Comparison of ENCODE assay signal across 10 cellular contexts in the genomic region with DNA sequence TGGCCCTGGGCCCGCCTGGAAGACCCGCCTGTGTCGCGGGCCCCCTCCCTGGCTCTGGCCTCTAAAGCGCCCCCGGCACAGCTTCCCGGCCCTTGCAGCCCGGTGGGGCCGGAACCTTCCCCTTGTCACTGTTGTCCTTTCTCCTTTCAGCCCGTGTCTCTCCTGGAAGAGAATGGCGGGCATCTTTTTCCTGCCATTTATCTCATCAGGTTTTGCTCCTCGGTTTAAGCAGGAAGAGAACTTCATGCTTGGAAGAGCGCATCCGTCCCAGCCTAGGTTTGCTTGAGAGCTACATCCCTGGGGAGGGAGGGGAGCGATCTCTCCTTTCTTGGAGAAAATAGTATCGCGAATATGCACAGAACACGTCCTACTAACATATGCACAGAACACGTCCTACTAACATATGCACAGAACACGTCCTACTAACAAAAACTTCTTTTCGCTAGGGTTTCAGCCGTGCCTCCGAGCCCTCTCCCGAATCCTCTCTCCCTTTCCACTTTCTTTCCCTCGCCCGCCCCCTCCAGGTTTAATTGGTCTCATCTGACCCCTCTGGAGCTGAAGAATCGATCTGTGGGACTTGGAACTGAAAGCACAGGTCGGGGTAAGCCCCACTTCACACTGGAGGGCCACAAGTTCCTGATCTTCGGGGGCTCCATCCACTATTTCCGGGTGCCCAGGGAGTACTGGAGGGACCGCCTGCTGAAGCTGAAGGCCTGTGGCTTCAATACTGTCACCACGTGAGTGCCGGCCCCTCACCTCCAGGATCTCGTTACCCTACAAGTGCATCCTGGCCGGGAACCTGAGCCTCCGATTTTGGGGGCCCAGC. TPM values are rescaled to one million over a fixed set of nuclear protein-coding genes. Genes with fewer than 3 reads are reported as not detected.
DNase-seq lines count a peak whose midpoint lies in the region; ATAC-seq, FAIRE-seq and TF ChIP-seq lines count a peak whose summit lies in the region.
"Had no signal": no experiment of that assay in that cellular context is flagged by ENCODE, and none has a peak within 500 bp of the region (broad histone marks: within the 10 kb centered on the region; RNA-seq: fewer than 3 reads in every experiment).

No MANE protein-coding gene starts in this region.

- no peak overlapping the region for H2AFZ ChIP-seq in HepG2 (ENCODE audit: low read length)

- H3K4me1 ChIP-seq in HepG2 (ENCODE audit: insufficient read depth, low read length) (peaks cover 9% of the 10 kb centered on the region), right lobe of liver (peaks cover 0 to 14% (median 0%) of the 10 kb centered on the region in 4 donors), mesendoderm (ENCODE audit: control insufficient read depth, low read depth, low read length) (peaks cover 2% of the 10 kb centered on the region)

- H3K23ac ChIP-seq in mesendoderm (ENCODE audit: low read length) = no peak overlapping the region

- no peak for TF ChIP-seq POLR2A in HepG2 (IDR thresholded peaks at IDR 0.05; ENCODE audit: insufficient read depth in 1 of 2, low read depth in 2 of 2, low read length in 2 of 2)
- no peak for TF ChIP-seq POLR2A in right lobe of liver (IDR thresholded peaks at IDR 0.05)

- FAIRE-seq in HepG2 (lab: Jason Lieb, UNC) = no peak
- FAIRE-seq: endometrium had no signal

- in situ Hi-C loops in HepG2 (cut with HindIII; ENCODE audit: extremely low pct_ligation_motif_present, low pct_unique_long_range_greater_than_20kb) = no loop called here

- no peak overlapping the region for H3K27ac ChIP-seq in HepG2 (ENCODE audit: extremely low read length, insufficient read depth, low read length)
- no peak overlapping the region for H3K27ac ChIP-seq in right lobe of liver
- H3K27ac ChIP-seq in mesendoderm (ENCODE audit: low read depth, low read length) = no peak overlapping the region

- peak overlapping the region in 3 of 5 experiments; percentile 13 to 36 (median 25) for H3K27ac Mint-ChIP-seq in brain

- CTCF ChIA-PET in HepG2 (lab: Yijun Ruan, JAX; ENCODE audit: low intra/inter-chr PET ratio, low total read pairs) = no interaction called here

- ATAC-seq in HepG2 (no peak), right lobe of liver (no peak)

- H3K79me2 ChIP-seq in HepG2 (ENCODE audit: insufficient read depth, low read length) (no peaks in the 10 kb centered on the region), mesendoderm (ENCODE audit: control insufficient read depth, insufficient read depth, low read length) (peaks cover 6% of the 10 kb centered on the region)

- H3K27me3 ChIP-seq in HepG2 (ENCODE audit: control insufficient read depth in 1 of 2, insufficient read depth in 2 of 2, low read length in 2 of 2) (peaks cover 6 to 69% of the 10 kb centered on the region in 2 experiments), right lobe of liver (peaks cover 5 to 24% of the 10 kb centered on the region in 2 donors), mesendoderm (ENCODE audit: insufficient read depth, low read length, poor library complexity) (no peaks in the 10 kb centered on the region)

- no peak overlapping the region for H2AK5ac ChIP-seq in mesendoderm (ENCODE audit: low read length)

- peak overlapping the region; percentile 92 for H3K56ac ChIP-seq in mesendoderm (ENCODE audit: low read length)

- no peak for TF ChIP-seq RAD21 in HepG2 (CRISPR knock-in tag; IDR thresholded peaks at IDR 0.05)

- no peak overlapping the region for H2BK120ac ChIP-seq in mesendoderm (ENCODE audit: low read depth, low read length)

- peaks cover 31% of the 10 kb centered on the region for H3K4me1 Mint-ChIP-seq in brain

- H4K20me1 ChIP-seq in HepG2 (ENCODE audit: insufficient read depth, low read length) = no peaks in the 10 kb centered on the region

- POLR2A ChIA-PET in HepG2 (lab: Yijun Ruan, JAX) = no interaction called here

- TF ChIP-seq EP300 in HepG2 (IDR thresholded peaks at IDR 0.05; ENCODE audit: low read depth in 2 of 2, low read length in 2 of 2) (no peak), HepG2 (CRISPR knock-in tag; IDR thresholded peaks at IDR 0.05; ENCODE audit: borderline replicate concordance) (no peak)

- H3K18ac ChIP-seq in mesendoderm (ENCODE audit: low read length) = no peak overlapping the region

- H3K4me3 ChIP-seq in HepG2 (replicated peaks in 1 of 3; ENCODE audit: insufficient read depth in 1 of 3, low read depth in 2 of 3, low read length in 3 of 3) (no peak overlapping the region), right lobe of liver (no peak overlapping the region), mesendoderm (ENCODE audit: low read length) (peak overlapping the region; percentile 17)

- no peaks in the 10 kb centered on the region for H3K36me3 Mint-ChIP-seq in brain

- H3K9ac ChIP-seq in HepG2 (ENCODE audit: insufficient read depth, low read depth, low read length) (no peak overlapping the region), mesendoderm (ENCODE audit: low read length) (peak overlapping the region; percentile 78)

- H3K4ac ChIP-seq in mesendoderm (ENCODE audit: low read depth, low read length) = no peak overlapping the region

- no peaks in the 10 kb centered on the region for H3K79me1 ChIP-seq in mesendoderm (ENCODE audit: low read length)

- H3K36me3 ChIP-seq in HepG2 (replicated peaks in 1 of 2; ENCODE audit: control insufficient read depth in 1 of 2, insufficient read depth in 2 of 2, low read length in 2 of 2) (no peaks in the 10 kb centered on the region), right lobe of liver (no peaks in the 10 kb centered on the region), mesendoderm (ENCODE audit: control insufficient read depth, insufficient read depth, low read length) (no peaks in the 10 kb centered on the region)

- peak overlapping the region; percentile 85 to 88 (median 88) for H3K4me3 Mint-ChIP-seq in brain

- DNase-seq in HepG2 (ENCODE audit: low spot score) (no peak), right lobe of liver (no peak), mesendoderm (peak; percentile 75), glomerular visceral epithelial cell (ENCODE audit: extremely low spot score) (no peak), NCI-H82 treated with DMSO at 0.1 percent for 48 hours (lab: John Stamatoyannopoulos, UW; ENCODE audit: unreplicated experiment) (no peak), NCI-H748 (lab: John Stamatoyannopoulos, UW; ENCODE audit: unreplicated experiment) (no peak)
- DNase-seq in stimulated activated CD4-positive, alpha-beta T cell treated with anti-CD3 and anti-CD28 coated beads, Interleukin-1b, Interleukin-23, amount 100 ng/mL, for 48 hours = no peak

- intact Hi-C loops in HepG2 (cut with micrococcal nuclease; ENCODE audit: unreplicated experiment) (no loop called here), right lobe of liver (cut with DNase I) (no loop called here)

- no peak overlapping the region for H2BK15ac ChIP-seq in mesendoderm (replicated peaks; ENCODE audit: low read depth)

- no peak overlapping the region for H4K5ac ChIP-seq in mesendoderm (ENCODE audit: low read length)

- H3K9me3 ChIP-seq in HepG2 (ENCODE audit: low read length) (no peaks in the 10 kb centered on the region), right lobe of liver (no peaks in the 10 kb centered on the region)

- H3K4me2 ChIP-seq in HepG2 (ENCODE audit: low read depth, low read length) (no peak overlapping the region), mesendoderm (ENCODE audit: low read length) (peak overlapping the region; percentile 63)

- peaks cover 0 to 13% (median 11%) of the 10 kb centered on the region in 5 experiments for H3K9me3 Mint-ChIP-seq in brain

- no TSS peak for BruUV-seq in HepG2 (replicated peaks; lab: Mats Ljungman, UMichigan)

- WGBS in HepG2 (ENCODE audit: low lambda C conversion rate) = 34% methylated on average over 34 of the region's 36 CpGs
- WGBS in right lobe of liver (ENCODE audit: insufficient coverage, low coverage, low lambda C conversion rate, missing lambda C conversion rate) = 19% methylated on average over 30 of the region's 36 CpGs
- no CpG with 5 or more reads among the region's 36 CpGs for WGBS in mesendoderm (ENCODE audit: extremely low coverage, insufficient coverage, low lambda C conversion rate)

- no peak for TF ChIP-seq CTCF in HepG2 (CRISPR knock-in tag; IDR thresholded peaks at IDR 0.05)
- TF ChIP-seq CTCF in right lobe of liver (IDR thresholded peaks at IDR 0.05) = no peak
- no peak for TF ChIP-seq CTCF in brain (conservative IDR thresholded peaks at IDR 0.05)

- no peak overlapping the region for H4K8ac ChIP-seq in mesendoderm (ENCODE audit: low read depth, low read length)

- peaks cover 85% of the 10 kb centered on the region for H3K27me3 Mint-ChIP-seq in brain

- H2BK5ac ChIP-seq in mesendoderm (ENCODE audit: low read length) = no peak overlapping the region

RNA-seq across cellular contexts. Expression of a gene that starts 1.2 kb away (rescaled TPM):
- total RNA-seq in HepG2 (2016; rRNA removed; fragmentation: Illumina TruSeq; extraction: Trizol) = not detected in 2 replicates
- not detected in 2 replicates for total RNA-seq in HepG2 (2016; cell fraction: cytosol; rRNA removed; fragmentation: Illumina TruSeq; extraction: Trizol; ENCODE audit: low read depth)
- not detected in 2 replicates for total RNA-seq in HepG2 (2016; cell fraction: insoluble cytoplasmic fraction; rRNA removed; fragmentation: Illumina TruSeq; extraction: Trizol)
- not detected in 2 replicates for total RNA-seq in HepG2 (2016; cell fraction: membrane; rRNA removed; fragmentation: Illumina TruSeq; extraction: Trizol)
- total RNA-seq in HepG2 (2016; cell fraction: nucleus; rRNA removed; fragmentation: Illumina TruSeq; extraction: Trizol) = not detected in 2 replicates
- polyA plus RNA-seq in HepG2 (2011; rRNA removed) = not detected in 2 replicates
- polyA plus RNA-seq in HepG2 (2011; cell fraction: cytosol; rRNA removed) = not detected in 2 replicates
- not detected in 2 replicates for polyA plus RNA-seq in HepG2 (2011; cell fraction: nucleus; rRNA removed)
- not detected in 2 replicates for polyA plus RNA-seq in HepG2 (2012)
- not detected in 2 replicates for polyA plus RNA-seq in HepG2 (2016; cell fraction: cytosol; fragmentation: Illumina TruSeq; extraction: Trizol; ENCODE audit: low read depth)
- not detected in 2 replicates for polyA plus RNA-seq in HepG2 (2016; cell fraction: insoluble cytoplasmic fraction; fragmentation: Illumina TruSeq; extraction: Trizol; ENCODE audit: low read depth)
- polyA plus RNA-seq in HepG2 (2016; cell fraction: membrane; fragmentation: Illumina TruSeq; extraction: Trizol; ENCODE audit: low read depth) = not detected in 2 replicates
- polyA plus RNA-seq in HepG2 (2016; cell fraction: nucleus; fragmentation: Illumina TruSeq; extraction: Trizol; ENCODE audit: insufficient read depth, low read depth) = not detected in 2 replicates
- polyA minus RNA-seq in HepG2 (2011; rRNA and poly(A)+ RNA removed; ENCODE audit: low replicate concordance) = not detected in 2 replicates
- polyA minus RNA-seq in HepG2 (2011; cell fraction: cytosol; rRNA and poly(A)+ RNA removed) = not detected in 2 replicates
- not detected in 2 replicates for polyA minus RNA-seq in HepG2 (2011; cell fraction: nucleus; rRNA and poly(A)+ RNA removed)
- total RNA-seq in right lobe of liver = not detected
- 8.0 TPM for polyA plus RNA-seq in brain (ENCODE audit: insufficient read depth, low read depth, low replicate concordance)
- polyA plus RNA-seq in mesendoderm (2013, experiment 1 of 2) = 11.5 TPM
- polyA plus RNA-seq in mesendoderm (2013, experiment 2 of 2) = 12.2 TPM
- total RNA-seq: mesenteric fat pad had no signal

RNA-seq across cellular contexts. Expression of a gene that starts 24.0 kb away (rescaled TPM):
- 16.1 and 20.3 TPM in 2 replicates for total RNA-seq in HepG2 (2016; rRNA removed; fragmentation: Illumina TruSeq; extraction: Trizol)
- total RNA-seq in HepG2 (2016; cell fraction: cytosol; rRNA removed; fragmentation: Illumina TruSeq; extraction: Trizol; ENCODE audit: low read depth) = 3.4 and 4.1 TPM in 2 replicates
- 17.3 and 20.9 TPM in 2 replicates for total RNA-seq in HepG2 (2016; cell fraction: insoluble cytoplasmic fraction; rRNA removed; fragmentation: Illumina TruSeq; extraction: Trizol)
- 6.2 and 6.5 TPM in 2 replicates for total RNA-seq in HepG2 (2016; cell fraction: membrane; rRNA removed; fragmentation: Illumina TruSeq; extraction: Trizol)
- total RNA-seq in HepG2 (2016; cell fraction: nucleus; rRNA removed; fragmentation: Illumina TruSeq; extraction: Trizol) = 26.6 and 27.7 TPM in 2 replicates
- 13.5 and 15.0 TPM in 2 replicates for polyA plus RNA-seq in HepG2 (2011; rRNA removed)
- 7.3 and 8.8 TPM in 2 replicates for polyA plus RNA-seq in HepG2 (2011; cell fraction: cytosol; rRNA removed)
- polyA plus RNA-seq in HepG2 (2011; cell fraction: nucleus; rRNA removed) = 60.4 and 65.1 TPM in 2 replicates
- polyA plus RNA-seq in HepG2 (2012) = 9.7 and 10.7 TPM in 2 replicates
- 1.4 and 1.9 TPM in 2 replicates for polyA plus RNA-seq in HepG2 (2016; cell fraction: cytosol; fragmentation: Illumina TruSeq; extraction: Trizol; ENCODE audit: low read depth)
- 13.8 and 14.4 TPM in 2 replicates for polyA plus RNA-seq in HepG2 (2016; cell fraction: insoluble cytoplasmic fraction; fragmentation: Illumina TruSeq; extraction: Trizol; ENCODE audit: low read depth)
- polyA plus RNA-seq in HepG2 (2016; cell fraction: membrane; fragmentation: Illumina TruSeq; extraction: Trizol; ENCODE audit: low read depth) = 3.5 and 4.0 TPM in 2 replicates
- polyA plus RNA-seq in HepG2 (2016; cell fraction: nucleus; fragmentation: Illumina TruSeq; extraction: Trizol; ENCODE audit: insufficient read depth, low read depth) = 54.0 and 56.7 TPM in 2 replicates
- polyA minus RNA-seq in HepG2 (2011; rRNA and poly(A)+ RNA removed; ENCODE audit: low replicate concordance) = 6.4 and 13.2 TPM in 2 replicates
- 4.3 and 4.6 TPM in 2 replicates for polyA minus RNA-seq in HepG2 (2011; cell fraction: cytosol; rRNA and poly(A)+ RNA removed)
- polyA minus RNA-seq in HepG2 (2011; cell fraction: nucleus; rRNA and poly(A)+ RNA removed) = 30.1 and 33.6 TPM in 2 replicates
- total RNA-seq in right lobe of liver = 10 to 100 TPM; 19.1 to 28.3 (median 24.4) TPM
- 16.6 TPM for polyA plus RNA-seq in brain (ENCODE audit: insufficient read depth, low read depth, low replicate concordance)
- 13.5 TPM for polyA plus RNA-seq in mesendoderm (2013, experiment 1 of 2)
- polyA plus RNA-seq in mesendoderm (2013, experiment 2 of 2) = 14.4 TPM

RNA-seq across cellular contexts. Expression of a gene that starts 24.2 kb away (rescaled TPM):
- total RNA-seq in HepG2 (2016; rRNA removed; fragmentation: Illumina TruSeq; extraction: Trizol) (87.6 and 124 TPM in 2 replicates), right lobe of liver (10 to 100 TPM; 11.7 to 39.2 (median 20.6) TPM)
- total RNA-seq in HepG2 (2016; cell fraction: cytosol; rRNA removed; fragmentation: Illumina TruSeq; extraction: Trizol; ENCODE audit: low read depth) = 27.7 and 28.2 TPM in 2 replicates
- 85.6 and 131 TPM in 2 replicates for total RNA-seq in HepG2 (2016; cell fraction: insoluble cytoplasmic fraction; rRNA removed; fragmentation: Illumina TruSeq; extraction: Trizol)
- total RNA-seq in HepG2 (2016; cell fraction: membrane; rRNA removed; fragmentation: Illumina TruSeq; extraction: Trizol) = 30.8 and 33.6 TPM in 2 replicates
- 36.1 and 37.9 TPM in 2 replicates for total RNA-seq in HepG2 (2016; cell fraction: nucleus; rRNA removed; fragmentation: Illumina TruSeq; extraction: Trizol)
- polyA plus RNA-seq in HepG2 (2011; rRNA removed) (36.1 and 42.9 TPM in 2 replicates), brain (ENCODE audit: insufficient read depth, low read depth, low replicate concordance) (97.6 TPM)
- polyA plus RNA-seq in HepG2 (2011; cell fraction: cytosol; rRNA removed) = 26.4 and 34.6 TPM in 2 replicates
- 36.2 and 44.1 TPM in 2 replicates for polyA plus RNA-seq in HepG2 (2011; cell fraction: nucleus; rRNA removed)
- 37.8 and 41.8 TPM in 2 replicates for polyA plus RNA-seq in HepG2 (2012)
- 16.9 and 21.6 TPM in 2 replicates for polyA plus RNA-seq in HepG2 (2016; cell fraction: cytosol; fragmentation: Illumina TruSeq; extraction: Trizol; ENCODE audit: low read depth)
- 112 and 113 TPM in 2 replicates for polyA plus RNA-seq in HepG2 (2016; cell fraction: insoluble cytoplasmic fraction; fragmentation: Illumina TruSeq; extraction: Trizol; ENCODE audit: low read depth)
- 19.0 and 24.5 TPM in 2 replicates for polyA plus RNA-seq in HepG2 (2016; cell fraction: membrane; fragmentation: Illumina TruSeq; extraction: Trizol; ENCODE audit: low read depth)
- 55.9 and 59.2 TPM in 2 replicates for polyA plus RNA-seq in HepG2 (2016; cell fraction: nucleus; fragmentation: Illumina TruSeq; extraction: Trizol; ENCODE audit: insufficient read depth, low read depth)
- polyA minus RNA-seq in HepG2 (2011; rRNA and poly(A)+ RNA removed; ENCODE audit: low replicate concordance) = 13.8 and 26.1 TPM in 2 replicates
- 20.0 and 22.4 TPM in 2 replicates for polyA minus RNA-seq in HepG2 (2011; cell fraction: cytosol; rRNA and poly(A)+ RNA removed)
- 13.6 and 18.3 TPM in 2 replicates for polyA minus RNA-seq in HepG2 (2011; cell fraction: nucleus; rRNA and poly(A)+ RNA removed)
- polyA plus RNA-seq in mesendoderm (2013, experiment 1 of 2) = 61.5 TPM
- polyA plus RNA-seq in mesendoderm (2013, experiment 2 of 2) = 64.1 TPM

RNA-seq across cellular contexts. Expression of a gene that starts 52.9 kb away (rescaled TPM):
- 20.2 and 20.4 TPM in 2 replicates for total RNA-seq in HepG2 (2016; rRNA removed; fragmentation: Illumina TruSeq; extraction: Trizol)
- 9.3 and 11.8 TPM in 2 replicates for total RNA-seq in HepG2 (2016; cell fraction: cytosol; rRNA removed; fragmentation: Illumina TruSeq; extraction: Trizol; ENCODE audit: low read depth)
- total RNA-seq in HepG2 (2016; cell fraction: insoluble cytoplasmic fraction; rRNA removed; fragmentation: Illumina TruSeq; extraction: Trizol) = 16.6 and 21.1 TPM in 2 replicates
- total RNA-seq in HepG2 (2016; cell fraction: membrane; rRNA removed; fragmentation: Illumina TruSeq; extraction: Trizol) = 20.7 and 24.3 TPM in 2 replicates
- total RNA-seq in HepG2 (2016; cell fraction: nucleus; rRNA removed; fragmentation: Illumina TruSeq; extraction: Trizol) = 18.0 and 24.8 TPM in 2 replicates
- 23.2 and 23.6 TPM in 2 replicates for polyA plus RNA-seq in HepG2 (2011; rRNA removed)
- polyA plus RNA-seq in HepG2 (2011; cell fraction: cytosol; rRNA removed) = 18.6 and 19.4 TPM in 2 replicates
- polyA plus RNA-seq in HepG2 (2011; cell fraction: nucleus; rRNA removed) = 49.5 and 51.9 TPM in 2 replicates
- polyA plus RNA-seq in HepG2 (2012) = 16.9 and 18.9 TPM in 2 replicates
- polyA plus RNA-seq in HepG2 (2016; cell fraction: cytosol; fragmentation: Illumina TruSeq; extraction: Trizol; ENCODE audit: low read depth) = 13.9 and 19.4 TPM in 2 replicates
- polyA plus RNA-seq in HepG2 (2016; cell fraction: insoluble cytoplasmic fraction; fragmentation: Illumina TruSeq; extraction: Trizol; ENCODE audit: low read depth) = 23.1 and 26.7 TPM in 2 replicates
- polyA plus RNA-seq in HepG2 (2016; cell fraction: membrane; fragmentation: Illumina TruSeq; extraction: Trizol; ENCODE audit: low read depth) = 21.1 and 25.1 TPM in 2 replicates
- 41.4 and 44.5 TPM in 2 replicates for polyA plus RNA-seq in HepG2 (2016; cell fraction: nucleus; fragmentation: Illumina TruSeq; extraction: Trizol; ENCODE audit: insufficient read depth, low read depth)
- 31.0 and 49.4 TPM in 2 replicates for polyA minus RNA-seq in HepG2 (2011; rRNA and poly(A)+ RNA removed; ENCODE audit: low replicate concordance)
- 13.7 and 15.0 TPM in 2 replicates for polyA minus RNA-seq in HepG2 (2011; cell fraction: cytosol; rRNA and poly(A)+ RNA removed)
- polyA minus RNA-seq in HepG2 (2011; cell fraction: nucleus; rRNA and poly(A)+ RNA removed) = 28.1 and 32.8 TPM in 2 replicates
- 10 to 100 TPM; 22.6 to 33.7 (median 30.0) TPM for total RNA-seq in right lobe of liver
- polyA plus RNA-seq in brain (ENCODE audit: insufficient read depth, low read depth, low replicate concordance) = 102 TPM
- 15.2 TPM for polyA plus RNA-seq in mesendoderm (2013, experiment 1 of 2)
- 14.9 TPM for polyA plus RNA-seq in mesendoderm (2013, experiment 2 of 2)

RNA-seq across cellular contexts. Expression of a gene that starts 53.6 kb away (rescaled TPM):
- total RNA-seq in HepG2 (2016; rRNA removed; fragmentation: Illumina TruSeq; extraction: Trizol) = 25.6 and 33.3 TPM in 2 replicates
- total RNA-seq in HepG2 (2016; cell fraction: cytosol; rRNA removed; fragmentation: Illumina TruSeq; extraction: Trizol; ENCODE audit: low read depth) = 5.6 and 7.4 TPM in 2 replicates
- total RNA-seq in HepG2 (2016; cell fraction: insoluble cytoplasmic fraction; rRNA removed; fragmentation: Illumina TruSeq; extraction: Trizol) = 25.5 and 31.4 TPM in 2 replicates
- total RNA-seq in HepG2 (2016; cell fraction: membrane; rRNA removed; fragmentation: Illumina TruSeq; extraction: Trizol) = 9.0 and 10.1 TPM in 2 replicates
- total RNA-seq in HepG2 (2016; cell fraction: nucleus; rRNA removed; fragmentation: Illumina TruSeq; extraction: Trizol) = 44.8 and 48.3 TPM in 2 replicates
- polyA plus RNA-seq in HepG2 (2011; rRNA removed) = 18.0 and 20.7 TPM in 2 replicates
- 11.8 and 14.9 TPM in 2 replicates for polyA plus RNA-seq in HepG2 (2011; cell fraction: cytosol; rRNA removed)
- polyA plus RNA-seq in HepG2 (2011; cell fraction: nucleus; rRNA removed) = 38.8 and 47.9 TPM in 2 replicates
- 15.5 and 18.8 TPM in 2 replicates for polyA plus RNA-seq in HepG2 (2012)
- polyA plus RNA-seq in HepG2 (2016; cell fraction: cytosol; fragmentation: Illumina TruSeq; extraction: Trizol; ENCODE audit: low read depth) = 4.1 and 6.4 TPM in 2 replicates
- polyA plus RNA-seq in HepG2 (2016; cell fraction: insoluble cytoplasmic fraction; fragmentation: Illumina TruSeq; extraction: Trizol; ENCODE audit: low read depth) = 23.1 and 26.0 TPM in 2 replicates
- polyA plus RNA-seq in HepG2 (2016; cell fraction: membrane; fragmentation: Illumina TruSeq; extraction: Trizol; ENCODE audit: low read depth) = 6.2 and 7.0 TPM in 2 replicates
- polyA plus RNA-seq in HepG2 (2016; cell fraction: nucleus; fragmentation: Illumina TruSeq; extraction: Trizol; ENCODE audit: insufficient read depth, low read depth) = 56.6 and 58.9 TPM in 2 replicates
- 61.3 and 145 TPM in 2 replicates for polyA minus RNA-seq in HepG2 (2011; rRNA and poly(A)+ RNA removed; ENCODE audit: low replicate concordance)
- 10.8 and 18.3 TPM in 2 replicates for polyA minus RNA-seq in HepG2 (2011; cell fraction: cytosol; rRNA and poly(A)+ RNA removed)
- polyA minus RNA-seq in HepG2 (2011; cell fraction: nucleus; rRNA and poly(A)+ RNA removed) = 50.2 and 62.6 TPM in 2 replicates
- 10 to 100 TPM; 11.9 to 21.8 (median 15.5) TPM for total RNA-seq in right lobe of liver
- polyA plus RNA-seq in brain (ENCODE audit: insufficient read depth, low read depth, low replicate concordance) = 44.1 TPM
- polyA plus RNA-seq in mesendoderm (2013, experiment 1 of 2) = 24.9 TPM
- polyA plus RNA-seq in mesendoderm (2013, experiment 2 of 2) = 24.8 TPM
